8 cellular contexts compared by ENCODE assay signal in the genomic region with DNA sequence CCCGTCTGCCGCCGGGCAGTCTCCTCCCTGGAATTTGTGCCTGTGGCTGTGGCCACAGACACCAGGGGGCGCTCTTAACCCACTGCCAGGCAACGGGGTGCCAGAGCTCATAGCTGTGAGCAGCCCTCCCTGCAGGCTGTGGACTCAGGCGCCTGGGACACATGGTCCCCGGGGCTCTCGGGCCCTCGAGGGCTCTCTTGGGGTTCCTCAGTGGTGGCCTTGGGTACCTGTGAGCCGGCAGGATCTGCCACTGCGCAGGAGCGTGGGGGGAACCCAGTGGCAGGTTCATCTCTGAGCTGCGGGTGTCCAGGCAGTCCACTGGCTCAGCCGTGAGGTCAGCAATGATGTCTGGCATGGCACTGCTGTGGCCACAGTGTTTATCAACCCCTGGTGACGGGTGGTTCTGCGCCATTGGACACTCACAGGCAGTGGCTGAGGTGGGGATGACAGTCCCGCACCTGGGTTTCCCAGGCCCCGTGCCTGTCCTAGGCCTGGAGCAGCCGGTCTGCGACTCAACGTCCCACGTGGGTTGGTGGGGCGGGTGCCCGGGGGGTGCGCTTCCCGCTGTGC. TPM values are rescaled to one million over a fixed set of nuclear protein-coding genes. Genes with fewer than 3 reads are reported as not detected.
DNase-seq lines count a peak whose midpoint lies in the region; ATAC-seq lines count a peak whose summit lies in the region.

No MANE protein-coding gene starts in this region.

- peaks cover 28% of the 10 kb centered on the region for H3K36me3 ChIP-seq in SJCRH30

- H3K27ac ChIP-seq in SJCRH30, result no peak overlapping the region

- H3K4me1 ChIP-seq in SJCRH30, result no peaks in the 10 kb centered on the region

- peak; percentile 8 for DNase-seq in GDM1 (lab: John Stamatoyannopoulos, UW)
- DNase-seq in SJCRH30, result peak; percentile 65 to 78
- DNase-seq in activated effector memory CD4-positive, alpha-beta T cell treated with Interleukin-2 at 50 U/mL for 16 hours, result peak; percentile 61
- DNase-seq in Right ventricle myocardium inferior (ENCODE audit: missing footprints), result peak; percentile 84
- DNase-seq in sciatic nerve (ENCODE audit: low spot score), result peak; percentile 89

- H3K27me3 ChIP-seq in SJCRH30, result no peaks in the 10 kb centered on the region

- intact Hi-C loops in Right ventricle myocardium inferior (cut with DNase I), result loop anchor here (5.0 kb wide), 1 partner anchor 244 kb away; a partner anchor contains a TSS
- intact Hi-C loops in sciatic nerve (cut with DNase I), result no loop called here

- H3K4me3 ChIP-seq in SJCRH30, result no peak overlapping the region

- no peaks in the 10 kb centered on the region for H3K9me3 ChIP-seq in SJCRH30 (replicated peaks)

- peak; percentile 59 for ATAC-seq in HG02870 (IDR thresholded peaks at IDR 0.05; ENCODE audit: unreplicated experiment)
- ATAC-seq in Right ventricle myocardium inferior, result peak; percentile 85
- ATAC-seq in sciatic nerve, result peak; percentile 95
- no peak for ATAC-seq in HG03460 (IDR thresholded peaks at IDR 0.05; ENCODE audit: unreplicated experiment)
- ATAC-seq in GM18517 (IDR thresholded peaks at IDR 0.05; ENCODE audit: unreplicated experiment), result no peak

RNA-seq across cellular contexts. Expression of a gene that starts 37.2 kb away (rescaled TPM):
- total RNA-seq in SJCRH30 (2014; rRNA removed; shearing (Covaris generic)), result 50.3 and 60.4 TPM in 2 replicates
- total RNA-seq in Right ventricle myocardium inferior (21.7 TPM), sciatic nerve (50.3 TPM)

RNA-seq across cellular contexts. Expression of a gene that starts 53.9 kb away (rescaled TPM):
- total RNA-seq in SJCRH30 (2014; rRNA removed; shearing (Covaris generic)), result 0.13 TPM in 1 of 2 replicates, not detected in the other
- total RNA-seq in Right ventricle myocardium inferior (17.3 TPM), sciatic nerve (11.4 TPM)

Comparison
In these comparisons a context has a peak if more than half of its experiments do, and no peak if none do; other contexts are left out.
1. DNase-seq: peak in every context shown above with its lines; median percentile 89 in sciatic nerve; 84 in Right ventricle myocardium inferior; 72 in SJCRH30; 61 in activated effector memory CD4-positive, alpha-beta T cell treated with Interleukin-2 at 50 U/mL for 16 hours; 8 in GDM1.
2. ATAC-seq: peak in HG02870 (single experiment), Right ventricle myocardium inferior (single experiment) and sciatic nerve (single experiment); none in HG03460 (single experiment) and GM18517 (single experiment).
3. RNA of a gene that starts 53.9 kb away (total RNA-seq): 17.3 TPM in Right ventricle myocardium inferior (single experiment) and 11.4 TPM in sciatic nerve (single experiment); 0.13 TPM in SJCRH30; every median in the first group is over 10 times any median in the second.